ENCODE assay signal across 1 cellular context in genomic region chr6:148306287-148306686, GRCh38.
A peak's percentile ranks its signal among the peaks of the same experiment; 100 is the strongest.
TF ChIP-seq lines count a peak whose summit lies in the region.

No MANE protein-coding gene starts in this region.

TF ChIP-seq in K562, 482 proteins besides CTCF, POLR2A, EP300 and RAD21 (continued from another document):
- peak; percentile 54 for TF ChIP-seq SPI1 (IDR thresholded peaks at IDR 0.05; ENCODE audit: borderline replicate concordance, low read depth, low read length)
